ENCODE assay signal across 15 cellular contexts in the genomic region with DNA sequence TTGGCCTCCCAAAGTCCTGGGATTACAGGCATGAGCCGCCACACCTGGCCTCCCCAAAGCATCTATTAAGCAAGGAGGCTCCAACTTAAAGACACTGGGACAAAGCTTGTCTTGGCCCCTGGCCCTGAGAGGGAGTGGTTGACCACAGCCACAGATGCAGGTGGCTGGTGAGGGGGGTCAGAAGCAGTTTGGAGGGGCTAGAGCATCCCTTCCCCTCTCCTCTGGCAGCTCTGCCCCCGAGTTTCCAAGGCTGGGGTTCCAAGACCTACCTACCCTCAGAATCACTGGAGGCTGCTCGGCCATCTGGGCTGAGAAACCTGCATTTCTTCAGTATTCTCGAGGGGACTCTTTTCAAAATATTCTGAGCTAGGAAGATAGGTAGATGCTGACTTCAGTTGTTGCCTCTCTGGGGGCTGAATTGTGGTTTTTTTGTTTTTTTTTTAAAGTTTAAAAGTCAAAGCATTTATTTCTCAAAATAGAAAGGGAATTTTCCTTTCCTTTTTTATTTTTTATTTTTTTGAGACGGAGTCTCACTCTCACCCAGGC. TPM values are rescaled to one million over a fixed set of nuclear protein-coding genes. Genes with fewer than 3 reads are reported as not detected.
DNase-seq lines count a peak whose midpoint lies in the region; ATAC-seq, FAIRE-seq and TF ChIP-seq lines count a peak whose summit lies in the region.
"Had no signal": no experiment of that assay in that cellular context is flagged by ENCODE, and none has a peak within 500 bp of the region (broad histone marks: within the 10 kb centered on the region; RNA-seq: fewer than 3 reads in every experiment).

No MANE protein-coding gene starts in this region.

- H3K9me3 ChIP-seq in heart right ventricle: no peaks in the 10 kb centered on the region
- H3K9me3 ChIP-seq in H1 (ENCODE audit: insufficient read depth in 2 of 2, low read depth in 1 of 2, low read length in 1 of 2): no peaks in the 10 kb centered on the region
- H3K9me3 ChIP-seq: stomach had no signal

- H3K4ac ChIP-seq in H1 (replicated peaks; ENCODE audit: insufficient read length, low read depth, low read length): no peak overlapping the region

- H2BK12ac ChIP-seq in H1 (ENCODE audit: low read depth, low read length): no peak overlapping the region

- no peak overlapping the region for H4K91ac ChIP-seq in H1 (replicated peaks; ENCODE audit: insufficient read length, low read length)

- H3K79me1 ChIP-seq in H1 (ENCODE audit: low read depth, low read length): no peaks in the 10 kb centered on the region

- H2BK5ac ChIP-seq in H1 (ENCODE audit: low read depth, low read length): no peak overlapping the region

- H3K27ac Mint-ChIP-seq in stimulated activated naive CD8-positive, alpha-beta T cell treated with anti-CD3 and anti-CD28 coated beads, Interleukin-15, amount 100 ng/mL, for 72 hours: peak overlapping the region; percentile 90 to 94
- no peak overlapping the region for H3K27ac Mint-ChIP-seq in glutamatergic neuron (ENCODE audit: unreplicated experiment)

- no peak overlapping the region for H2AK5ac ChIP-seq in H1 (ENCODE audit: low read depth, low read length)

- H3K4me3 ChIP-seq in heart right ventricle: no peak overlapping the region
- H3K4me3 ChIP-seq in H1 (ENCODE audit: extremely low read depth in 1 of 4, insufficient read depth in 2 of 4, low read depth in 3 of 4, low read length in 4 of 4): no peak overlapping the region
- H3K4me3 ChIP-seq in lower leg skin (ENCODE audit: low read depth, poor library complexity, severe bottlenecking): no peak overlapping the region
- H3K4me3 ChIP-seq: stomach had no signal

- 0 out of 2 replicates have a peak overlapping the region, but pooled peaks have one; percentile 61 for H2BK15ac ChIP-seq in H1 (ENCODE audit: low read length)

- H3K79me2 ChIP-seq in H1 (ENCODE audit: control insufficient read depth in 1 of 2, insufficient read depth in 2 of 2, low read length in 2 of 2): no peaks in the 10 kb centered on the region

- no peaks in the 10 kb centered on the region for H3K23me2 ChIP-seq in H1 (ENCODE audit: low read depth, low read length)

- TF ChIP-seq RAD21 in H1 (IDR thresholded peaks at IDR 0.05 in 1 of 2, conservative IDR thresholded peaks at IDR 0.05 in 1 of 2; ENCODE audit: low read depth in 2 of 2, low read length in 2 of 2): no peak

- POLR2A ChIA-PET in H1 (lab: Charles Lee; ENCODE audit: partially characterized antibody): interaction anchor here (1.1 to 39.2 kb wide), 6 partner anchors 9 to 46 kb away, joined by 3 to 895 read pairs (median 6); a partner anchor contains a TSS

- peak overlapping the region; percentile 82; the same call in 1 of the 2 replicates for H4K8ac ChIP-seq in H1 (ENCODE audit: extremely low read depth, insufficient read depth, low read length)

- no peak overlapping the region for H4K5ac ChIP-seq in H1 (ENCODE audit: insufficient read length, low read depth, low read length)

- no peak for DNase-seq in heart right ventricle
- DNase-seq in left cardiac atrium: no peak
- DNase-seq in RPMI8226: peak; percentile 32
- DNase-seq in H1 (ENCODE audit: low read depth in 1 of 2, low spot score in 2 of 2): no peak
- DNase-seq in stimulated activated naive CD8-positive, alpha-beta T cell treated with anti-CD3 and anti-CD28 coated beads, Interleukin-15, amount 100 ng/mL, for 72 hours: no peak
- no peak for DNase-seq in glutamatergic neuron
- DNase-seq in lower leg skin (ENCODE audit: low spot score in 2 of 2): no peak
- no peak for DNase-seq in posterior vena cava (ENCODE audit: low spot score)
- DNase-seq: activated CD4-positive, CD25-positive, alpha-beta regulatory T cell; DMS53; NCI-H1092; nucleus accumbens; stomach had no signal

- peaks cover under 1 to 2% of the 10 kb centered on the region in 2 donors for H3K9me3 Mint-ChIP-seq in stimulated activated naive CD8-positive, alpha-beta T cell treated with anti-CD3 and anti-CD28 coated beads, Interleukin-15, amount 100 ng/mL, for 72 hours
- peaks cover 5% of the 10 kb centered on the region for H3K9me3 Mint-ChIP-seq in glutamatergic neuron (ENCODE audit: unreplicated experiment)

- H3K27me3 ChIP-seq in heart right ventricle (no peaks in the 10 kb centered on the region), H1 (replicated peaks in 1 of 4; ENCODE audit: control insufficient read depth in 3 of 4, extremely low read depth in 1 of 4, insufficient read depth in 3 of 4, low read length in 3 of 4) (peaks cover 0 to 3% (median 0%) of the 10 kb centered on the region in 4 experiments; a peak in 1 of 7 replicates)
- H3K27me3 ChIP-seq: stomach had no signal

- H3K56ac ChIP-seq in H1 (replicated peaks; ENCODE audit: insufficient read length, low read depth, low read length): no peak overlapping the region

- H2AFZ ChIP-seq in H1 (ENCODE audit: low read length): no peak overlapping the region

- no peak for TF ChIP-seq CTCF in heart right ventricle (IDR thresholded peaks at IDR 0.05)
- TF ChIP-seq CTCF in H1 (IDR thresholded peaks at IDR 0.05; ENCODE audit: control extremely low read depth in 1 of 3, insufficient read depth in 1 of 3, low read depth in 1 of 3, low read length in 3 of 3): no peak
- no peak for TF ChIP-seq CTCF in glutamatergic neuron (IDR thresholded peaks at IDR 0.05; ENCODE audit: partially characterized antibody, unreplicated experiment)
- no peak for TF ChIP-seq CTCF in lower leg skin (IDR thresholded peaks at IDR 0.05)

- no peak overlapping the region for H3K23ac ChIP-seq in H1 (ENCODE audit: insufficient read length)

- WGBS in heart right ventricle, 2 donors: 80 to 81% methylated on average over 5 of the region's 5 CpGs
- WGBS in H1 (ENCODE audit: extremely low coverage in 1 of 2, insufficient coverage in 1 of 2, insufficient read length in 1 of 2, insufficient replicate concordance in 2 of 2, low coverage in 1 of 2, low lambda C conversion rate in 2 of 2, missing lambda C conversion rate in 1 of 2), 2 experiments: 93% methylated on average over 5 of the region's 5 CpGs; no CpG with 5 or more reads in 1 of the 2 experiments
- WGBS in lower leg skin, 2 donors: 81 to 88% methylated on average over 5 of the region's 5 CpGs

- H2BK120ac ChIP-seq in H1 (replicated peaks; ENCODE audit: low read depth, low read length): no peak overlapping the region

- H3K27me3 Mint-ChIP-seq in stimulated activated naive CD8-positive, alpha-beta T cell treated with anti-CD3 and anti-CD28 coated beads, Interleukin-15, amount 100 ng/mL, for 72 hours: no peaks in the 10 kb centered on the region
- H3K27me3 Mint-ChIP-seq in glutamatergic neuron (ENCODE audit: unreplicated experiment): peaks cover 5% of the 10 kb centered on the region

- no peak overlapping the region for H2BK20ac ChIP-seq in H1 (ENCODE audit: low read length)

- no peak for TF ChIP-seq EP300 in H1 (IDR thresholded peaks at IDR 0.05; ENCODE audit: borderline replicate concordance in 1 of 2, low read depth in 2 of 2, low read length in 2 of 2)

- H3K4me2 ChIP-seq in H1 (ENCODE audit: insufficient read depth in 1 of 2, low read depth in 2 of 2, low read length in 2 of 2): no peak overlapping the region

- H4K20me1 ChIP-seq in H1 (replicated peaks in 1 of 2; ENCODE audit: control insufficient read depth in 1 of 2, insufficient read depth in 2 of 2, low read length in 2 of 2): no peaks in the 10 kb centered on the region

- H3K36me3 ChIP-seq in heart right ventricle (no peaks in the 10 kb centered on the region), H1 (ENCODE audit: control insufficient read depth in 2 of 4, insufficient read depth in 4 of 4, low read length in 3 of 4) (no peaks in the 10 kb centered on the region)
- H3K36me3 ChIP-seq: stomach had no signal

- H3K18ac ChIP-seq in H1 (ENCODE audit: extremely low read depth, low read length): no peak overlapping the region; the same call in 1 of the 2 replicates

- ATAC-seq in heart right ventricle: no peak
- no peak for ATAC-seq in left cardiac atrium
- no peak for ATAC-seq in stimulated activated naive CD8-positive, alpha-beta T cell treated with anti-CD3 and anti-CD28 coated beads, Interleukin-15, amount 100 ng/mL, for 72 hours
- ATAC-seq: SK-N-SH treated with all-trans-retinoic acid at 6 μM for 48 hours had no signal

- no peak overlapping the region for H3K9ac ChIP-seq in H1 (replicated peaks in 1 of 4; ENCODE audit: extremely low read depth in 1 of 4, low read depth in 3 of 4, low read length in 3 of 4)

- H3K4me3 Mint-ChIP-seq in stimulated activated naive CD8-positive, alpha-beta T cell treated with anti-CD3 and anti-CD28 coated beads, Interleukin-15, amount 100 ng/mL, for 72 hours: peak overlapping the region; percentile 14 to 69
- H3K4me3 Mint-ChIP-seq in glutamatergic neuron (ENCODE audit: unreplicated experiment): no peak overlapping the region

- H3K27ac ChIP-seq in heart right ventricle (peak overlapping the region in 6 of 10 donors; percentile 3 to 80 (median 26)), H1 (ENCODE audit: low read depth, low read length) (no peak overlapping the region)

- no peak for FAIRE-seq in H1 (lab: Jason Lieb, UNC)
- FAIRE-seq: H54 had no signal

- no peak overlapping the region for H3K14ac ChIP-seq in H1 (ENCODE audit: insufficient read length)

- H3K4me1 ChIP-seq in heart right ventricle (peaks cover 21 to 65% (median 44%) of the 10 kb centered on the region in 9 donors), H1 (replicated peaks in 1 of 4; ENCODE audit: control insufficient read depth in 3 of 4, insufficient read depth in 4 of 4, low read length in 3 of 4) (peaks cover 0 to 14% (median 12%) of the 10 kb centered on the region in 4 experiments; a peak in 6 of 7 replicates)

- peaks cover 82% of the 10 kb centered on the region for H3K4me1 Mint-ChIP-seq in stimulated activated naive CD8-positive, alpha-beta T cell treated with anti-CD3 and anti-CD28 coated beads, Interleukin-15, amount 100 ng/mL, for 72 hours
- H3K4me1 Mint-ChIP-seq in glutamatergic neuron (ENCODE audit: low read depth, unreplicated experiment): peaks cover 19% of the 10 kb centered on the region

- H3K36me3 Mint-ChIP-seq in glutamatergic neuron (ENCODE audit: unreplicated experiment): no peaks in the 10 kb centered on the region

- TF ChIP-seq POLR2A in H1 (IDR thresholded peaks at IDR 0.05; ENCODE audit: control extremely low read depth in 1 of 2, low read depth in 2 of 2, low read length in 2 of 2) (no peak), lower leg skin (IDR thresholded peaks at IDR 0.05) (no peak)

- intact Hi-C loops in heart right ventricle (cut with DNase I): no loop called here
- intact Hi-C loops in left cardiac atrium (cut with DNase I): no loop called here
- intact Hi-C loops in lower leg skin (cut with DNase I; ENCODE audit: low total_unique reads): no loop called here
- intact Hi-C loops in posterior vena cava (cut with DNase I): no loop called here

- CTCF ChIA-PET in H1 (lab: Charles Lee; ENCODE audit: partially characterized antibody): interaction anchor here (0.9 to 1.7 kb wide), 2 partner anchors 31 to 181 kb away, joined by 3 to 4 read pairs; no protein-coding TSS in a partner anchor

RNA-seq across cellular contexts. Expression of a gene that starts 32.6 kb away (rescaled TPM):
- total RNA-seq in heart right ventricle: 100 to 1,000 TPM in 1 of 10 donors, 10 to 100 TPM in 9; 13.6 to 102 (median 30.2) TPM
- 100 to 1,000 TPM in 1 of 2 donors, 10 to 100 TPM in 1; 64.7 to 135 TPM for polyA plus RNA-seq in heart right ventricle
- total RNA-seq in left cardiac atrium: 100 to 1,000 TPM in 1 of 2 donors, 10 to 100 TPM in 1; 88.8 to 112 TPM
- total RNA-seq in H1 (2021; fragmentation: NEBNext Ultra II Directional; extraction: Animal tissue kit (Norgen Biotek cat#: 25700)): 42.1 and 47.4 TPM in 2 replicates
- 108 and 187 TPM in 2 replicates for polyA plus RNA-seq in H1 (2011; rRNA removed)
- polyA plus RNA-seq in H1 (2011; cell fraction: cytosol; rRNA removed): 146 TPM
- polyA plus RNA-seq in H1 (2011; cell fraction: nucleus; rRNA removed): 143 TPM
- polyA plus RNA-seq in H1 (2012, experiment 1 of 2): 55.0 to 142 TPM (median 113 TPM) in 4 replicates
- polyA plus RNA-seq in H1 (2012, experiment 2 of 2): 62.5 TPM
- polyA plus RNA-seq in H1 (2013, experiment 1 of 2): 18.5 TPM
- polyA plus RNA-seq in H1 (2013, experiment 2 of 2): 19.9 TPM
- 63.3 and 82.3 TPM in 2 replicates for polyA minus RNA-seq in H1 (2011; rRNA and poly(A)+ RNA removed)
- polyA minus RNA-seq in H1 (2011; cell fraction: cytosol; rRNA and poly(A)+ RNA removed): 113 TPM
- 186 TPM for polyA minus RNA-seq in H1 (2011; cell fraction: nucleus; rRNA and poly(A)+ RNA removed)
- 153 TPM for total RNA-seq in glutamatergic neuron (ENCODE audit: unreplicated experiment)
- 100 to 1,000 TPM; 274 to 929 (median 421) TPM for total RNA-seq in lower leg skin
- 100 to 1,000 TPM; 208 to 244 TPM for total RNA-seq in posterior vena cava

RNA-seq across cellular contexts. Expression of a gene that starts 48.4 kb away (rescaled TPM):
- total RNA-seq in heart right ventricle (10 to 100 TPM; 24.4 to 32.8 (median 28.9) TPM), left cardiac atrium (10 to 100 TPM; 25.8 to 33.4 TPM), glutamatergic neuron (ENCODE audit: unreplicated experiment) (23.0 TPM), lower leg skin (10 to 100 TPM; 32.8 to 54.4 (median 48.1) TPM), posterior vena cava (10 to 100 TPM; 25.3 to 26.4 TPM)
- polyA plus RNA-seq in heart right ventricle (10 to 100 TPM; 22.6 to 27.5 TPM), H1 (2011; rRNA removed) (10.8 and 16.0 TPM in 2 replicates)
- total RNA-seq in H1 (2021; fragmentation: NEBNext Ultra II Directional; extraction: Animal tissue kit (Norgen Biotek cat#: 25700)): 19.6 and 20.5 TPM in 2 replicates
- polyA plus RNA-seq in H1 (2011; cell fraction: cytosol; rRNA removed): 12.4 TPM
- polyA plus RNA-seq in H1 (2011; cell fraction: nucleus; rRNA removed): 23.3 TPM
- 10.7 to 18.5 TPM (median 16.7 TPM) in 4 replicates for polyA plus RNA-seq in H1 (2012, experiment 1 of 2)
- 12.5 TPM for polyA plus RNA-seq in H1 (2012, experiment 2 of 2)
- 14.1 TPM for polyA plus RNA-seq in H1 (2013, experiment 1 of 2)
- polyA plus RNA-seq in H1 (2013, experiment 2 of 2): 15.3 TPM
- polyA minus RNA-seq in H1 (2011; rRNA and poly(A)+ RNA removed): 9.2 and 9.8 TPM in 2 replicates
- polyA minus RNA-seq in H1 (2011; cell fraction: cytosol; rRNA and poly(A)+ RNA removed): 12.0 TPM
- polyA minus RNA-seq in H1 (2011; cell fraction: nucleus; rRNA and poly(A)+ RNA removed): 13.9 TPM
